In the genomic region with DNA sequence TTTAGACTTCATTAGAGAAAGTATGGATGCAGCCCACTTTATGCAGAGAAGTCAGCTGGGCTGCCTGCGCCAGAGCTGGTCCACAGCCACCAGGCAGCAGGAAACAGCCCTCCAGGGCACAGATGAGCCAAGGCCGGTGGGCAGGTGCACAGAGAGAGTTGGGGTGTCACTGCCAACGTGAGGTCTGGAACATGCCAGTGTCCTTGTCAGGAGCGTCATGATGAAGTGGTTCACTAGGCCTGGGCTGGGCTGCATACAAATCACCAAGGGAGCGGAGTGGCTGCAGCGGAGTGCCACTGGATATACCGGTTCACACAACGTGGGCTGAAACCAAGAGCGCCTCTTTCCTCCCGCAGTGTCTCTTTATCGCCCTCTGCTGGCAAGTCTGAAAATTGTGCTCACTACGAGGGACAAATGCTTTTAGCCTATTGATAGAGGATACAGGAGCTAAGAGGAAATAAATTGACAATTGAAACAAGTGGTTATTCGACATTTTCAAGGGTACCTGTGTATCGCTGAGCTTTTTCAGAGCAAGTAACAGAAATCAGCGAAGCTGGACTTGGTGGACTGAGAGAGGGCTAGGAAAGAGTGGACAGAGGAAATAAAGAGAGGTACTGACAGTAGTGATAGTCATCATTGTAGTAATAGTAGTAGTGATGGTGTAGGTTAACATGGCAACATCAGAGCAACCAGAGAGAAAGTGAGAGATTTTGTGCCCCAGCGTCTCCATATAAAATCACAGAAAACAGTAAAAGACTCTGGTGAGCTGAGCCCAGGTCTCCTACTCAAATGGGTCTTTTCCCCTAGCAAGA, we compare ENCODE assay signal across 8 cellular contexts. TPM values are rescaled to one million over a fixed set of nuclear protein-coding genes. Genes with fewer than 3 reads are reported as not detected.
A peak's percentile ranks its signal among the peaks of the same experiment; 100 is the strongest.
DNase-seq lines count a peak whose midpoint lies in the region; ATAC-seq, FAIRE-seq and TF ChIP-seq lines count a peak whose summit lies in the region.

No MANE protein-coding gene starts in this region.

- dilution Hi-C loops in keratinocyte (cut with MboI; ENCODE audit: extremely low pct_ligation_motif_present, low sequenced_read_pairs): no loop called here

- ATAC-seq in GM18858 (IDR thresholded peaks at IDR 0.05; ENCODE audit: unreplicated experiment): peak; percentile 82
- ATAC-seq in HG03342 (IDR thresholded peaks at IDR 0.05; ENCODE audit: unreplicated experiment): peak; percentile 83

- H3K4me1 ChIP-seq in keratinocyte (ENCODE audit: control insufficient read depth, extremely low read depth, insufficient read depth, low read length): peaks cover 4% of the 10 kb centered on the region

- peak; percentile 79 for FAIRE-seq in keratinocyte (lab: Jason Lieb, UNC)

- no peak overlapping the region for H3K27ac ChIP-seq in keratinocyte (ENCODE audit: control insufficient read depth, insufficient read depth, low read length)

- H4K20me1 ChIP-seq in keratinocyte (ENCODE audit: control insufficient read depth, extremely low read depth, insufficient read depth, low read length): no peaks in the 10 kb centered on the region

- H3K79me2 ChIP-seq in keratinocyte (ENCODE audit: control insufficient read depth, insufficient read depth, low read length): no peaks in the 10 kb centered on the region

- H2AFZ ChIP-seq in keratinocyte (ENCODE audit: control insufficient read depth, low read length): peak overlapping the region; percentile 72

- TF ChIP-seq CTCF in AG04449 (IDR thresholded peaks at IDR 0.05; ENCODE audit: insufficient read depth, low read length, missing control alignments) (peak; percentile 94), keratinocyte (optimal IDR thresholded peaks at IDR 0.05 in 1 of 3, IDR thresholded peaks at IDR 0.05 in 1 of 3, conservative IDR thresholded peaks at IDR 0.05 in 1 of 3; ENCODE audit: extremely low read depth in 1 of 3, insufficient read depth in 2 of 3, low read length in 3 of 3) (peak; percentile 89 to 97 (median 91))

- POLR2A ChIA-PET in AG04449 (lab: Yijun Ruan, JAX): no interaction called here

- peak; percentile 4 for DNase-seq in AG04449 (ENCODE audit: low read depth, low spot score)
- DNase-seq in NCI-H446 (lab: John Stamatoyannopoulos, UW): peak; percentile 53 to 83
- peak; percentile 49 to 72 (median 65) for DNase-seq in activated CD4-positive, CD25-positive, alpha-beta regulatory T cell (lab: John Stamatoyannopoulos, UW)
- peak; percentile 76 for DNase-seq in central memory CD4-positive, alpha-beta T cell
- DNase-seq in keratinocyte (ENCODE audit: low read depth, low spot score): peak; percentile 28
- DNase-seq in stimulated activated CD4-positive, alpha-beta T cell treated with anti-CD3 and anti-CD28 coated beads, Interleukin-1b, Interleukin-23, amount 100 ng/mL, for 4 hours (ENCODE audit: low read depth in 2 of 2): peak; percentile 55 to 85

- H3K27me3 ChIP-seq in keratinocyte (ENCODE audit: control insufficient read depth, extremely low read depth, insufficient read depth, low read length): no peaks in the 10 kb centered on the region

- CTCF ChIA-PET in AG04449 (lab: Yijun Ruan, JAX): interaction anchor here (0.6 to 6.2 kb wide), 52 partner anchors 9 to 613 kb away, joined by 3 to 78 read pairs (median 5); no protein-coding TSS in a partner anchor

- H3K36me3 ChIP-seq in keratinocyte (ENCODE audit: control insufficient read depth in 2 of 2, extremely low read depth in 1 of 2, insufficient read depth in 2 of 2, low read length in 2 of 2): no peaks in the 10 kb centered on the region

- H3K9me1 ChIP-seq in keratinocyte (ENCODE audit: control insufficient read depth, extremely low read depth, insufficient read depth, low read length): peaks cover 2% of the 10 kb centered on the region

- H3K4me3 ChIP-seq in AG04449 (ENCODE audit: low read depth, low read length) (no peak overlapping the region), keratinocyte (ENCODE audit: control insufficient read depth in 2 of 3, extremely low read depth in 1 of 3, insufficient read depth in 2 of 3, low read depth in 1 of 3, low read length in 3 of 3) (peak overlapping the region in 1 of 3 experiments; percentile 56)

- H3K9me3 ChIP-seq in keratinocyte (ENCODE audit: control insufficient read depth, low read depth, low read length): no peaks in the 10 kb centered on the region

- H3K9ac ChIP-seq in keratinocyte (ENCODE audit: control insufficient read depth, extremely low read depth, insufficient read depth, low read length): no peak overlapping the region

- peak overlapping the region; percentile 82 for H3K4me2 ChIP-seq in keratinocyte (ENCODE audit: control insufficient read depth, extremely low read depth, insufficient read depth, low read depth, low read length)

RNA-seq across cellular contexts. Expression of a gene that starts 52.0 kb away (rescaled TPM):
- polyA plus RNA-seq in keratinocyte: 6.3 to 7.6 TPM (median 7.3 TPM) in 3 replicates
- 17.7 TPM for polyA plus RNA-seq in keratinocyte (2011; ENCODE audit: low read depth)
- 2.1 and 3.5 TPM in 2 replicates for polyA plus RNA-seq in keratinocyte (2011; cell fraction: cytosol; rRNA removed)
- polyA plus RNA-seq in keratinocyte (2011; cell fraction: nucleus; rRNA removed): 12.7 and 15.0 TPM in 2 replicates
- 2.8 and 7.5 TPM in 2 replicates for polyA plus RNA-seq in keratinocyte (2012; ENCODE audit: low replicate concordance)
- polyA minus RNA-seq in keratinocyte: 8.8 to 48.7 TPM (median 25.2 TPM) in 3 replicates
- polyA minus RNA-seq in keratinocyte (2011; cell fraction: cytosol; rRNA and poly(A)+ RNA removed): 6.1 TPM
- 43.1 and 89.3 TPM in 2 replicates for polyA minus RNA-seq in keratinocyte (2011; cell fraction: nucleus; rRNA and poly(A)+ RNA removed)

RNA-seq across cellular contexts. Expression of a gene that starts 52.8 kb away (rescaled TPM):
- 18.6 to 38.7 TPM (median 19.5 TPM) in 3 replicates for polyA plus RNA-seq in keratinocyte
- 73.5 TPM for polyA plus RNA-seq in keratinocyte (2011; ENCODE audit: low read depth)
- polyA plus RNA-seq in keratinocyte (2011; cell fraction: cytosol; rRNA removed): 25.4 and 42.6 TPM in 2 replicates
- polyA plus RNA-seq in keratinocyte (2011; cell fraction: nucleus; rRNA removed): 17.3 and 26.1 TPM in 2 replicates
- polyA plus RNA-seq in keratinocyte (2012; ENCODE audit: low replicate concordance): 20.5 and 26.3 TPM in 2 replicates
- 17.3 to 45.2 TPM (median 17.6 TPM) in 3 replicates for polyA minus RNA-seq in keratinocyte
- 49.9 TPM for polyA minus RNA-seq in keratinocyte (2011; cell fraction: cytosol; rRNA and poly(A)+ RNA removed)
- polyA minus RNA-seq in keratinocyte (2011; cell fraction: nucleus; rRNA and poly(A)+ RNA removed): 10.2 and 27.5 TPM in 2 replicates

RNA-seq across cellular contexts. Expression of a gene that starts 53.3 kb away (rescaled TPM):
- 17.6 to 34.9 TPM (median 21.4 TPM) in 3 replicates for polyA plus RNA-seq in keratinocyte
- polyA plus RNA-seq in keratinocyte (2011; ENCODE audit: low read depth): 48.9 TPM
- polyA plus RNA-seq in keratinocyte (2011; cell fraction: cytosol; rRNA removed): 15.3 and 23.8 TPM in 2 replicates
- polyA plus RNA-seq in keratinocyte (2011; cell fraction: nucleus; rRNA removed): 15.7 and 20.8 TPM in 2 replicates
- 24.5 and 25.5 TPM in 2 replicates for polyA plus RNA-seq in keratinocyte (2012; ENCODE audit: low replicate concordance)
- 5.9 to 27.6 TPM (median 10.5 TPM) in 3 replicates for polyA minus RNA-seq in keratinocyte
- polyA minus RNA-seq in keratinocyte (2011; cell fraction: cytosol; rRNA and poly(A)+ RNA removed): 30.3 TPM
- 10.9 and 13.7 TPM in 2 replicates for polyA minus RNA-seq in keratinocyte (2011; cell fraction: nucleus; rRNA and poly(A)+ RNA removed)

Comparison
In these comparisons a context has a peak if more than half of its experiments do, and no peak if none do; other contexts are left out.
1. DNase-seq: peak in every context shown above with its lines; median percentile 76 in central memory CD4-positive, alpha-beta T cell; 70 in stimulated activated CD4-positive, alpha-beta T cell treated with anti-CD3 and anti-CD28 coated beads, Interleukin-1b, Interleukin-23, amount 100 ng/mL, for 4 hours; 68 in NCI-H446; 65 in activated CD4-positive, CD25-positive, alpha-beta regulatory T cell; 28 in keratinocyte; 4 in AG04449.